ENCODE assay signal across 12 cellular contexts in the genomic region with DNA sequence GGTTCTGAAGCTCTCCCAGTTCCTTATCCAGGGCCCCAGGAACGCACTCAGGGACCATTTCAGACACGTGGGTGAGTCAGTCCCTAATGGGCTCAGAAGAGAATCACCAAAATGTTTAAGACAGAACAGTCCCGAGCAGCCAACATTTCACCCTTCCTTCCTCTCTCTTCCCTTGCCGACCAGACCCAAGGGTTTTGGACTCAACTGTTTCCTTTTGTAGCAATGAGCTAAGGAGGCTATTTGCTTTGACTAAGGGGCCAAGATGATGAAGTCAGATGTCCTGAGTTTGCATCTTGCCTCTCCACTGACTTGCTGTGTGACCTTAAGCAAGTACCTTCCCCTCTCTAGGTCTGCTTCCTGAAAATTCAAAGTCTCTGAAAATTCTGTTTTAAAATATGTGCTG.
DNase-seq lines count a peak whose midpoint lies in the region; ATAC-seq and TF ChIP-seq lines count a peak whose summit lies in the region.
"Had no signal": no experiment of that assay in that cellular context is flagged by ENCODE, and none has a peak within 500 bp of the region (broad histone marks: within the 10 kb centered on the region; RNA-seq: fewer than 3 reads in every experiment).

No MANE protein-coding gene starts in this region.

- POLR2A ChIA-PET in A673 (lab: Charles Lee; ENCODE audit: low non-redundant PET) = no interaction called here

- intact Hi-C loops in A673 (cut with micrococcal nuclease; ENCODE audit: unreplicated experiment) = loop anchor here (2.0 to 10.0 kb wide), 3 partner anchors 76 to 346 kb away; no protein-coding TSS in a partner anchor

- H3K27me3 ChIP-seq in A673 (replicated peaks; ENCODE audit: insufficient read depth, low read depth, low read length, poor library complexity) (no peaks in the 10 kb centered on the region), HUES64 (ENCODE audit: insufficient read depth, low read length) (no peaks in the 10 kb centered on the region), lung (ENCODE audit: control insufficient read depth, insufficient read depth) (no peaks in the 10 kb centered on the region)
- H3K27me3 ChIP-seq: BLaER1 treated with 17β-estradiol and CSF1 and Interleukin-3, amounts not matched to agents 10 nM and 100 nM had no signal

- H3K9me3 ChIP-seq in A673 (ENCODE audit: low read depth, low read length, poor library complexity, severe bottlenecking) (no peaks in the 10 kb centered on the region), HUES64 (ENCODE audit: insufficient read depth, low read depth, low read length) (no peaks in the 10 kb centered on the region), lung (ENCODE audit: control insufficient read depth in 2 of 2, insufficient read depth in 1 of 2, low read length in 1 of 2) (peaks cover 4 to 9% of the 10 kb centered on the region in 2 donors)
- H3K9me3 ChIP-seq: esophagus squamous epithelium had no signal

- CTCF ChIA-PET in A673 (lab: Charles Lee) = no interaction called here

- H3K27ac ChIP-seq in A673 (ENCODE audit: low read depth, low read length, poor library complexity, severe bottlenecking) = peak overlapping the region; percentile 71
- H3K27ac ChIP-seq in HUES64 (ENCODE audit: low read depth, low read length) = peak overlapping the region; percentile 91
- H3K27ac ChIP-seq in lung (ENCODE audit: low read depth in 1 of 2, low read length in 1 of 2) = no peak overlapping the region
- H3K27ac ChIP-seq: BLaER1 treated with 17β-estradiol and CSF1 and Interleukin-3, amounts not matched to agents 10 nM and 100 nM had no signal

- H3K36me3 ChIP-seq in A673 (ENCODE audit: insufficient read depth, low read length, poor library complexity, severe bottlenecking) = no peaks in the 10 kb centered on the region
- H3K36me3 ChIP-seq in HUES64 (ENCODE audit: insufficient read depth, low read length) = no peaks in the 10 kb centered on the region
- H3K36me3 ChIP-seq in lung (ENCODE audit: control insufficient read depth in 2 of 2, insufficient read depth in 2 of 2, low read length in 2 of 2) = no peaks in the 10 kb centered on the region
- H3K36me3 ChIP-seq: BLaER1 treated with 17β-estradiol and CSF1 and Interleukin-3, amounts not matched to agents 10 nM and 100 nM; esophagus squamous epithelium had no signal

- H3K4me3 ChIP-seq in A673 (ENCODE audit: low read depth, low read length, poor library complexity, severe bottlenecking) = no peak overlapping the region
- H3K4me3 ChIP-seq in HUES64 (ENCODE audit: low read length) = no peak overlapping the region; the same call in 1 of the 2 replicates
- no peak overlapping the region for H3K4me3 ChIP-seq in lung
- H3K4me3 ChIP-seq: BLaER1 treated with 17β-estradiol and CSF1 and Interleukin-3, amounts not matched to agents 10 nM and 100 nM; esophagus squamous epithelium had no signal

- no TSS peak for BruUV-seq in A673 (replicated peaks; lab: Mats Ljungman, UMichigan)

- DNase-seq in A673 (ENCODE audit: low spot score) (peak; percentile 60), cerebellar cortex (ENCODE audit: low spot score) (peak; percentile 63), lung (ENCODE audit: low spot score) (peak; percentile 21), foreskin melanocyte (no peak), NCI-H2196 treated with DMSO at 0.1 percent for 48 hours (lab: John Stamatoyannopoulos, UW; ENCODE audit: unreplicated experiment) (no peak)
- DNase-seq in activated CD4-positive, CD25-positive, alpha-beta regulatory T cell treated with anti-CD3 and anti-CD28 coated beads, Interleukin-2, amount 50 U/mL, for 72 hours = no peak
- DNase-seq: activated CD4-positive, alpha-beta T cell treated with anti-CD3 and anti-CD28 coated beads for 48 hours; activated naive CD8-positive, alpha-beta T cell treated with anti-CD3 and anti-CD28 coated beads, Interleukin-2, amount 10 ng/mL, durations not matched to agents 7 days and 5 days; esophagus squamous epithelium had no signal

- H3K4me1 ChIP-seq in A673 (ENCODE audit: insufficient read depth, low read length, poor library complexity, severe bottlenecking) (peaks cover 61% of the 10 kb centered on the region), HUES64 (ENCODE audit: insufficient read depth, low read length) (peaks cover 42% of the 10 kb centered on the region), lung (ENCODE audit: control insufficient read depth in 2 of 2, insufficient read depth in 2 of 2, low read length in 2 of 2) (no peaks in the 10 kb centered on the region)

- ATAC-seq in lung (ENCODE audit: insufficient read depth, low FRiP score) = no peak
- no peak for ATAC-seq in HG02970 (IDR thresholded peaks at IDR 0.05; ENCODE audit: low FRiP score, unreplicated experiment)

- WGBS in HUES64 = 34% methylated on average over 4 of the region's 4 CpGs
- 39 to 54% methylated on average over 4 of the region's 4 CpGs for WGBS in lung, 2 donors

- no peak for TF ChIP-seq CTCF in A673 (conservative IDR thresholded peaks at IDR 0.05; ENCODE audit: low read depth, low read length)
- no peak for TF ChIP-seq CTCF in lung (IDR thresholded peaks at IDR 0.05; ENCODE audit: control extremely low read depth, extremely low read depth)

- H3K9ac ChIP-seq in HUES64 (ENCODE audit: low read depth, low read length) = peak overlapping the region; percentile 4; the same call in 1 of the 2 replicates
- H3K9ac ChIP-seq: BLaER1 treated with 17β-estradiol and CSF1 and Interleukin-3, amounts not matched to agents 10 nM and 100 nM had no signal

Comparison
In these comparisons a context has a peak if more than half of its experiments do, and no peak if none do; other contexts are left out.
1. DNase-seq: peak in A673 (single experiment), cerebellar cortex (single experiment) and lung (single experiment); none in activated CD4-positive, CD25-positive, alpha-beta regulatory T cell treated with anti-CD3 and anti-CD28 coated beads, Interleukin-2, amount 50 U/mL, for 72 hours (single experiment), foreskin melanocyte (single experiment) and NCI-H2196 treated with DMSO at 0.1 percent for 48 hours (single experiment).
2. H3K27ac ChIP-seq: peak in A673 (single experiment) and HUES64 (single experiment); none in lung (0 of 2).